8 cellular contexts compared by ENCODE assay signal in the genomic region with DNA sequence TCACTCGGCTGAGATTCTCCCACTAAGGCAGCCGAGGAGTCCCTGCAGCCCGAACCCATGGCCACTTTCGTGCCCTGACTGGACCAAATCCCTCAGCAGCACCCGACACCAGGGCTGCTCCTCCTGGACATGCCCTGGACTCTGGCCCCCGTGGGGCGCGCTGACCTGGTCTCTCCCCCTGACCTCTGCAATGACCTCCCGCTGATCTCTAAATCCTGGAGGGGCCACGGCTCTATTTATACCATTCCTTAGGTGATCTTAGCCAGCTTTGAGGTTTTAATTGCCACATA.
"Had no signal": no experiment of that assay in that cellular context is flagged by ENCODE, and none has a peak within 500 bp of the region (broad histone marks: within the 10 kb centered on the region; RNA-seq: fewer than 3 reads in every experiment).

No MANE protein-coding gene starts in this region.

- H3K9ac ChIP-seq: GM23248 had no signal

- H2AFZ ChIP-seq: GM23248, GM23338 had no signal

- DNase-seq: GM23248, GOT3, H7, H9, HCEC 1CT, HFFc6 had no signal

- H3K27ac ChIP-seq: GM23248 had no signal

- H3K4me3 Mint-ChIP-seq: GM23338, H9, HFFc6 had no signal

- H3K4me3 ChIP-seq: GM23248, GM23338, HAP-1 had no signal

- H3K4me2 ChIP-seq: GM23338 had no signal

- H3K4me1 ChIP-seq: HAP-1 had no signal

- H3K27ac Mint-ChIP-seq: GM23338, H9, HFFc6 had no signal

- H3K9me3 ChIP-seq: HAP-1 had no signal

- H3K36me3 ChIP-seq: HAP-1 had no signal
